Comparison of ENCODE assay signal across 10 cellular contexts in the genomic region with DNA sequence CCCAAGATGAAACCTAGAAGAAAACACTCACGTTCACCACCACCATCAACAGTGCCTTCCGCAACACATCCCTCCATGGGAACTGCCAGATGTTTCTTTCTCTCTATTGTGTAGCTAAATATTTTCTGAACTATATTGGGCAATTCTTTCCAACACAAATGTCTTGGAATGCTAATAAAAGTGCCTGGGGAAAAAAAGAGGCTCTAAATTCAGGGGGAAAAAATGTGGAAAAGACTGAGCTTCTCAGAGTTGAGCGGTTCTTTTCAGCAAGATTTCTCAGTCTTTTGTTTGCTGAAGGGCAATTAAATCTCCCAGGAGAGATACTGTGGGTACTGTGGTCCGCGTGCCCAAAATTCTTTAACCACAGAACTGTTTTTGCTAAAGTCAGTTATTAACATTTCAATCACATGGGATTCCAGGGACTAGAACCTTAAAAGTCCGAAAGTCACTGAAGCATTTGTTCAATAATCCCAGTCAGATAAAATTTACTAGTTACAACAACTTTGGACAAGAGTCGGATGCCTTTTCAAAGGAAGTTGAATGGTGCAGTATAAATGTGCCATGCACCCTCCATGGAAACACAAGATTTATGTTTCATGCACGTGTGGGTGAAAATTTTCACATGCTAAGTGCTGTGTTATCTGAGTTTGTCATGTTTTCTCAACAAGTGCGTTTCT. TPM values are rescaled to one million over a fixed set of nuclear protein-coding genes. Genes with fewer than 3 reads are reported as not detected.
DNase-seq lines count a peak whose midpoint lies in the region; TF ChIP-seq lines count a peak whose summit lies in the region.
"Had no signal": no experiment of that assay in that cellular context is flagged by ENCODE, and none has a peak within 500 bp of the region (broad histone marks: within the 10 kb centered on the region; RNA-seq: fewer than 3 reads in every experiment).

No MANE protein-coding gene starts in this region.

- H3K27me3 Mint-ChIP-seq in nephron (ENCODE audit: low read depth), result no peaks in the 10 kb centered on the region

- in situ Hi-C loops in KBM-7 (cut with MboI; ENCODE audit: low pct_unique_long_range_greater_than_20kb, low sequenced_read_pairs), result no loop called here

- H3K36me3 Mint-ChIP-seq in nephron (ENCODE audit: low read depth), result no peaks in the 10 kb centered on the region
- H3K36me3 Mint-ChIP-seq: CD4-positive, CD25-positive, alpha-beta regulatory T cell had no signal

- H2AFZ ChIP-seq in PC-9, result no peak overlapping the region

- DNase-seq in AG20443 (ENCODE audit: low spot score), result peak; percentile 76
- peak; percentile 25 for DNase-seq in KBM-7
- peak; percentile 9 for DNase-seq in choroid plexus epithelial cell (ENCODE audit: low read depth)
- no peak for DNase-seq in SW480 (ENCODE audit: low spot score)
- DNase-seq in PC-9, result no peak
- no peak for DNase-seq in activated CD4-positive, CD25-positive, alpha-beta regulatory T cell (lab: John Stamatoyannopoulos, UW)
- no peak for DNase-seq in DMS114 treated with DMSO at 0.1 percent for 48 hours (lab: John Stamatoyannopoulos, UW; ENCODE audit: unreplicated experiment)
- DNase-seq: CD4-positive, CD25-positive, alpha-beta regulatory T cell; spleen had no signal

- intact Hi-C loops in PC-9 (cut with micrococcal nuclease; ENCODE audit: unreplicated experiment), result no loop called here

- POLR2A ChIA-PET in PC-9 (lab: Charles Lee; ENCODE audit: unreplicated experiment), result no interaction called here

- no peak overlapping the region for H3K27ac ChIP-seq in PC-9
- H3K27ac ChIP-seq: spleen had no signal

- H3K4me2 ChIP-seq in PC-9, result no peak overlapping the region

- H3K9me2 ChIP-seq in PC-9 (ENCODE audit: insufficient read depth), result no peaks in the 10 kb centered on the region

- H3K27me3 ChIP-seq in PC-9 (ENCODE audit: insufficient read depth, low read depth), result peaks cover 55% of the 10 kb centered on the region

- no peak overlapping the region for H3K4me3 Mint-ChIP-seq in nephron
- H3K4me3 Mint-ChIP-seq: CD4-positive, CD25-positive, alpha-beta regulatory T cell had no signal

- H3K27ac Mint-ChIP-seq in nephron, result peak overlapping the region; percentile 14 to 59 (median 51)
- H3K27ac Mint-ChIP-seq: CD4-positive, CD25-positive, alpha-beta regulatory T cell had no signal

- no peaks in the 10 kb centered on the region for H3K36me3 ChIP-seq in PC-9 (ENCODE audit: low read depth)
- H3K36me3 ChIP-seq: spleen had no signal

- H3K4me1 ChIP-seq in PC-9 (replicated peaks; ENCODE audit: insufficient read depth), result no peaks in the 10 kb centered on the region
- H3K4me1 ChIP-seq: spleen had no signal

- peaks cover 3% of the 10 kb centered on the region for H3K9me3 Mint-ChIP-seq in nephron

- H3F3A ChIP-seq in PC-9 (ENCODE audit: insufficient read depth, low read depth), result no peaks in the 10 kb centered on the region

- H3K4me3 ChIP-seq in choroid plexus epithelial cell (ENCODE audit: low read depth, low read length) (no peak overlapping the region), PC-9 (no peak overlapping the region)
- H3K4me3 ChIP-seq: spleen had no signal

- no TSS peak for BruUV-seq in PC-9 (replicated peaks; lab: Mats Ljungman, UMichigan)

- CTCF ChIA-PET in PC-9 (lab: Charles Lee), result no interaction called here

- H4K20me1 ChIP-seq in PC-9 (ENCODE audit: insufficient read depth), result no peaks in the 10 kb centered on the region

- H3K79me2 ChIP-seq in PC-9 (ENCODE audit: low read depth), result no peaks in the 10 kb centered on the region

- H3K4me1 Mint-ChIP-seq in nephron, result peaks cover 32% of the 10 kb centered on the region
- H3K4me1 Mint-ChIP-seq: CD4-positive, CD25-positive, alpha-beta regulatory T cell had no signal

- TF ChIP-seq CTCF in choroid plexus epithelial cell (conservative IDR thresholded peaks at IDR 0.05; ENCODE audit: low read depth, low read length), result no peak
- no peak for TF ChIP-seq CTCF in nephron (IDR thresholded peaks at IDR 0.05; ENCODE audit: unreplicated experiment in 3 of 3)
- TF ChIP-seq CTCF in PC-9 (conservative IDR thresholded peaks at IDR 0.05), result no peak

- H3K9me3 ChIP-seq in PC-9 (ENCODE audit: insufficient read depth, low read depth), result no peaks in the 10 kb centered on the region
- H3K9me3 ChIP-seq: spleen had no signal

RNA-seq across cellular contexts. Expression of gene DHRSX, which starts 52.0 kb away (rescaled TPM):
- total RNA-seq in PC-9 (2021), result 13.2 and 15.2 TPM in 2 replicates

RNA-seq across cellular contexts. Expression of gene ZBED1, which starts 52.0 kb away (rescaled TPM):
- total RNA-seq in PC-9 (2021), result 11.1 and 14.0 TPM in 2 replicates

Comparison
In these comparisons a context has a peak if more than half of its experiments do, and no peak if none do; other contexts are left out.
1. DNase-seq: peak in AG20443 (single experiment), KBM-7 (single experiment) and choroid plexus epithelial cell (single experiment); none in SW480 (single experiment), PC-9 (0 of 2), activated CD4-positive, CD25-positive, alpha-beta regulatory T cell (0 of 4) and DMS114 treated with DMSO at 0.1 percent for 48 hours (single experiment).